ENCODE assay signal across 9 cellular contexts in genomic region chr10:72924351-72924750, GRCh38. TPM values are rescaled to one million over a fixed set of nuclear protein-coding genes. Genes with fewer than 3 reads are reported as not detected.
"Had no signal": no experiment of that assay in that cellular context is flagged by ENCODE, and none has a peak within 500 bp of the region (broad histone marks: within the 10 kb centered on the region; RNA-seq: fewer than 3 reads in every experiment).

No MANE protein-coding gene starts in this region.

- ATAC-seq: HepG2 had no signal

- DNase-seq: IMR-90, KBM-7, KG1 had no signal

- H3K4me1 Mint-ChIP-seq: IgD-negative memory B cell had no signal

- H3K4me3 Mint-ChIP-seq: IgD-negative memory B cell had no signal

- FAIRE-seq: HepG2, HTR-8/SVneo had no signal

- H3K27ac ChIP-seq: HL-60 had no signal

- H3K27ac Mint-ChIP-seq: IgD-negative memory B cell had no signal

RNA-seq across cellular contexts. Expression of gene PLA2G12B, which starts 30.3 kb away (rescaled TPM):
- total RNA-seq: HT-29, HT1080, IMR-90 had no signal
- polyA plus RNA-seq: IgD-negative memory B cell, IMR-90 had no signal

RNA-seq across cellular contexts. Expression of gene OIT3, which starts 30.8 kb away (rescaled TPM):
- total RNA-seq: HepG2, HT-29, HT1080, IMR-90 had no signal
- polyA plus RNA-seq: HepG2, IgD-negative memory B cell, IMR-90 had no signal
